In the genomic region with DNA sequence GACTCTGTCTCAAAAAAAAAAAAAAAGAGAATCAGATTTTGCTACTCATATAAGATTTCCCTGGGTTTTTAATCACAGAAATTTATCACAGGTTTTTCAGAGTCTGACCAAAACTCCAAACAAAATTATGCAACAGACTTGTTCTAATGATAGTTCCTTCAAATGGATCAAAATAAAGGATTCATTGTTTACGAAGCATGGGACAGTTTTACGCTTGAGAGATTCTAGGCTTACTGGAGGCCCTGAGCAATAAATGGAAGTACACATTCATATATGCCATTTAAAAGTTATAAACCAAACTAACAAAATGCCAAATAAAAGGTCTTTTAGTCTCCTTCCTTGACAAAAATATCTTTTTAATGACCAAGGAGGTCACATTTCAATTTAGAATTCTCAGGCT, we compare ENCODE assay signal across 16 cellular contexts.
DNase-seq lines count a peak whose midpoint lies in the region; ATAC-seq and TF ChIP-seq lines count a peak whose summit lies in the region.
"Had no signal": no experiment of that assay in that cellular context is flagged by ENCODE, and none has a peak within 500 bp of the region (broad histone marks: within the 10 kb centered on the region; RNA-seq: fewer than 3 reads in every experiment).

No MANE protein-coding gene starts in this region.

- no peak for ATAC-seq in GM21529 (IDR thresholded peaks at IDR 0.05; ENCODE audit: unreplicated experiment)
- ATAC-seq: CD8-positive, alpha-beta T cell; K562 had no signal

- no peak for TF ChIP-seq CTCF in foreskin fibroblast (IDR thresholded peaks at IDR 0.05; ENCODE audit: low read depth, low read length)

- DNase-seq in NCI-H526 treated with DMSO at 0.1 percent for 48 hours (lab: John Stamatoyannopoulos, UW) (peak; percentile 55), foreskin melanocyte (peak; percentile 79), pons (ENCODE audit: low spot score) (peak; percentile 46), NCI-H187 (lab: John Stamatoyannopoulos, UW) (no peak), foreskin fibroblast (no peak), cerebellum (ENCODE audit: low spot score) (no peak)
- DNase-seq: CD8-positive, alpha-beta T cell; COR-L47; DMS 273 treated with DMSO at 0.1 percent for 48 hours; DMS53; GDM1; H9; IMR-90 had no signal

- H3K4me3 ChIP-seq in foreskin fibroblast (ENCODE audit: low read depth in 1 of 2, low read length in 2 of 2) = no peak overlapping the region
- H3K4me3 ChIP-seq: BLaER1 treated with 17β-estradiol and CSF1 and Interleukin-3, amounts not matched to agents 10 nM and 100 nM; K562 had no signal

Comparison
In these comparisons a context has a peak if more than half of its experiments do, and no peak if none do; other contexts are left out.
1. DNase-seq: peak in NCI-H526 treated with DMSO at 0.1 percent for 48 hours (single experiment), foreskin melanocyte (single experiment) and pons (single experiment); none in NCI-H187 (0 of 2), foreskin fibroblast (0 of 2) and cerebellum (single experiment).